Comparison of ENCODE assay signal across 14 cellular contexts in the genomic region with DNA sequence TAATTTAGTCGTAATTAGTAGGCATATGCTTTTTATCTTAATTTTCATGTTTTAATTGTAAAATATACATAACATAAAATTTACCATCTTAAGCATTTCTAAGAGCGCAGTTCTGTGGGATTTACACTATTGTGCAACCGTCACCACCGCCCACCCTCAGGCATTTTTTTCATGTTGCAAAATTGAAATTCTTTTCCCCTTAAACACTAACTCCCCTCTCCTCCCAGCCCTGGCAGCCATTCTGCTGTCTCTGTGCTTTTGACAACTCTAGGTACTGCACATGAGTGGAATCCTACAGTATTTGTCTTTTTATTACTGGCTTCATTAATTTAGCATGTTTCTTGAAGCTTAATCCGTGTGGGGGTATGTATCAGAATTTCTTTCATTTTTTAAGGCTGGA. TPM values are rescaled to one million over a fixed set of nuclear protein-coding genes. Genes with fewer than 3 reads are reported as not detected.
DNase-seq lines count a peak whose midpoint lies in the region; ATAC-seq, FAIRE-seq and TF ChIP-seq lines count a peak whose summit lies in the region.
"Had no signal": no experiment of that assay in that cellular context is flagged by ENCODE, and none has a peak within 500 bp of the region (broad histone marks: within the 10 kb centered on the region; RNA-seq: fewer than 3 reads in every experiment).

No MANE protein-coding gene starts in this region.

- H3K4me2 ChIP-seq in neural progenitor cell: no peak overlapping the region

- no peak for ATAC-seq in naive thymus-derived CD4-positive, alpha-beta T cell
- no peak for ATAC-seq in GM18868 (IDR thresholded peaks at IDR 0.05; ENCODE audit: unreplicated experiment)

- H3K36me3 Mint-ChIP-seq in naive thymus-derived CD4-positive, alpha-beta T cell: peaks cover 3 to 46% (median 15%) of the 10 kb centered on the region in 5 donors
- H3K36me3 Mint-ChIP-seq in neural progenitor cell: no peaks in the 10 kb centered on the region

- DNase-seq in CD1c-positive myeloid dendritic cell (ENCODE audit: extremely low spot score): peak; percentile 65
- DNase-seq in M059J (ENCODE audit: low read depth): peak; percentile 51
- peak; percentile 68 for DNase-seq in brain microvascular endothelial cell
- DNase-seq in naive thymus-derived CD4-positive, alpha-beta T cell: no peak
- no peak for DNase-seq in GM19239 (ENCODE audit: insufficient read length, low spot score)
- no peak for DNase-seq in prostate gland (ENCODE audit: low spot score)
- no peak for DNase-seq in neural progenitor cell (ENCODE audit: low spot score)
- DNase-seq: activated CD8-positive, alpha-beta memory T cell treated with anti-CD3 and anti-CD28 coated beads, Interleukin-2, amount 50 U/mL, for 4 hours; dermis blood vessel endothelial cell; NCI-H2107; pancreas had no signal

- in situ Hi-C loops in brain microvascular endothelial cell (cut with HindIII; ENCODE audit: low pct_ligation_motif_present, low sequenced_read_pairs): no loop called here

- POLR2A ChIA-PET in naive thymus-derived CD4-positive, alpha-beta T cell (lab: Charles Lee): interaction anchor here (0.8 to 2.7 kb wide), 8 partner anchors 9 to 58 kb away, joined by 3 to 9 read pairs (median 4); no protein-coding TSS in a partner anchor

- peaks cover 45 to 54% of the 10 kb centered on the region in 2 donors for H3K4me1 ChIP-seq in naive thymus-derived CD4-positive, alpha-beta T cell (ENCODE audit: control insufficient read depth in 2 of 2, insufficient read depth in 2 of 2, low read length in 2 of 2)
- H3K4me1 ChIP-seq in prostate gland (replicated peaks) (no peaks in the 10 kb centered on the region), neural progenitor cell (no peaks in the 10 kb centered on the region)
- H3K4me1 ChIP-seq: pancreas had no signal

- no peaks in the 10 kb centered on the region for H3K27me3 ChIP-seq in brain microvascular endothelial cell (replicated peaks)
- H3K27me3 ChIP-seq in naive thymus-derived CD4-positive, alpha-beta T cell (ENCODE audit: control insufficient read depth in 2 of 2, insufficient read depth in 2 of 2, low read length in 2 of 2): no peaks in the 10 kb centered on the region
- no peaks in the 10 kb centered on the region for H3K27me3 ChIP-seq in prostate gland (replicated peaks; ENCODE audit: insufficient read depth)
- H3K27me3 ChIP-seq in neural progenitor cell: peaks cover 8% of the 10 kb centered on the region
- H3K27me3 ChIP-seq: pancreas, SJSA1 had no signal

- H3K9ac ChIP-seq in neural progenitor cell: no peak overlapping the region

- WGBS in prostate gland: 68% methylated on average over 5 of the region's 5 CpGs

- TF ChIP-seq CTCF in brain microvascular endothelial cell (IDR thresholded peaks at IDR 0.05; ENCODE audit: low read depth, low read length, missing control alignments) (no peak), prostate gland (IDR thresholded peaks at IDR 0.05) (no peak), neural progenitor cell (IDR thresholded peaks at IDR 0.05) (no peak)

- H3K4me1 Mint-ChIP-seq in naive thymus-derived CD4-positive, alpha-beta T cell: peaks cover 24 to 81% (median 76%) of the 10 kb centered on the region in 7 donors
- H3K4me1 Mint-ChIP-seq in neural progenitor cell: no peaks in the 10 kb centered on the region

- H3K27me3 Mint-ChIP-seq in naive thymus-derived CD4-positive, alpha-beta T cell: no peaks in the 10 kb centered on the region
- H3K27me3 Mint-ChIP-seq in neural progenitor cell (ENCODE audit: insufficient read depth, low read depth): peaks cover 7% of the 10 kb centered on the region

- H3K27ac Mint-ChIP-seq in naive thymus-derived CD4-positive, alpha-beta T cell: peak overlapping the region in 8 of 9 donors; percentile 57 to 92 (median 83)
- no peak overlapping the region for H3K27ac Mint-ChIP-seq in neural progenitor cell

- intact Hi-C loops in naive thymus-derived CD4-positive, alpha-beta T cell (cut with micrococcal nuclease): no loop called here
- intact Hi-C loops in prostate gland (cut with DNase I): no loop called here

- CTCF ChIA-PET in naive thymus-derived CD4-positive, alpha-beta T cell (lab: Charles Lee): interaction anchor here (0.6 to 1.5 kb wide), 2 partner anchors 32 to 48 kb away, joined by 5 to 6 read pairs; no protein-coding TSS in a partner anchor

- H3K4me3 Mint-ChIP-seq in naive thymus-derived CD4-positive, alpha-beta T cell: peak overlapping the region in 9 of 10 donors; percentile 18 to 97 (median 50)
- no peak overlapping the region for H3K4me3 Mint-ChIP-seq in neural progenitor cell

- H3K9me3 ChIP-seq in naive thymus-derived CD4-positive, alpha-beta T cell (ENCODE audit: control insufficient read depth in 2 of 3, low read length in 3 of 3): no peaks in the 10 kb centered on the region
- H3K9me3 ChIP-seq in prostate gland (no peaks in the 10 kb centered on the region), neural progenitor cell (ENCODE audit: low read depth) (no peaks in the 10 kb centered on the region)
- H3K9me3 ChIP-seq: pancreas, SJSA1 had no signal

- FAIRE-seq in GM19239 (lab: Jason Lieb, UNC): no peak
- FAIRE-seq: pancreas had no signal

- H3K36me3 ChIP-seq in brain microvascular endothelial cell (replicated peaks) (no peaks in the 10 kb centered on the region), prostate gland (no peaks in the 10 kb centered on the region), neural progenitor cell (no peaks in the 10 kb centered on the region)
- peaks cover 5 to 46% (median 7%) of the 10 kb centered on the region in 3 experiments for H3K36me3 ChIP-seq in naive thymus-derived CD4-positive, alpha-beta T cell (ENCODE audit: control insufficient read depth in 2 of 3, insufficient read depth in 3 of 3, low read length in 3 of 3)
- H3K36me3 ChIP-seq: pancreas, SJSA1 had no signal

- H3K4me3 ChIP-seq in brain microvascular endothelial cell (ENCODE audit: low read depth, low read length) (no peak overlapping the region), prostate gland (no peak overlapping the region), neural progenitor cell (no peak overlapping the region)
- H3K4me3 ChIP-seq in naive thymus-derived CD4-positive, alpha-beta T cell (ENCODE audit: low read length): no peak overlapping the region
- H3K4me3 ChIP-seq: pancreas, SJSA1 had no signal

- H3K79me2 ChIP-seq in neural progenitor cell (ENCODE audit: low read depth): no peaks in the 10 kb centered on the region

- H3K27ac ChIP-seq in brain microvascular endothelial cell (no peak overlapping the region), prostate gland (no peak overlapping the region), neural progenitor cell (no peak overlapping the region)
- peak overlapping the region; percentile 79 for H3K27ac ChIP-seq in naive thymus-derived CD4-positive, alpha-beta T cell (ENCODE audit: low read depth, low read length)
- H3K27ac ChIP-seq: HL-60, pancreas, SJSA1 had no signal

- H2AFZ ChIP-seq in neural progenitor cell (replicated peaks): no peak overlapping the region

- TF ChIP-seq POLR2A in prostate gland (IDR thresholded peaks at IDR 0.05): no peak

- peaks cover 0 to 1% (median 0%) of the 10 kb centered on the region in 11 donors for H3K9me3 Mint-ChIP-seq in naive thymus-derived CD4-positive, alpha-beta T cell
- no peaks in the 10 kb centered on the region for H3K9me3 Mint-ChIP-seq in neural progenitor cell

- H4K20me1 ChIP-seq in neural progenitor cell (ENCODE audit: low read depth): no peaks in the 10 kb centered on the region

- H3F3A ChIP-seq in neural progenitor cell (ENCODE audit: low read depth): no peaks in the 10 kb centered on the region

RNA-seq across cellular contexts. Expression of a gene that starts 7.8 kb away (rescaled TPM):
- 5.4 and 8.5 TPM in 2 replicates for total RNA-seq in M059J (2014; rRNA removed; shearing (Covaris generic))
- 100 to 1,000 TPM; 269 to 313 (median 283) TPM for total RNA-seq in naive thymus-derived CD4-positive, alpha-beta T cell
- polyA plus RNA-seq in naive thymus-derived CD4-positive, alpha-beta T cell: 100 to 1,000 TPM in 1 of 2 donors, 10 to 100 TPM in 1; 74.9 to 174 TPM
- total RNA-seq in prostate gland (10 to 100 TPM in 1 of 2 donors, 1 to 10 TPM in 1; 5.3 to 12.9 TPM), neural progenitor cell (ENCODE audit: low replicate concordance) (5.0 and 8.8 TPM in 2 replicates)

Comparison
In these comparisons a context has a peak if more than half of its experiments do, and no peak if none do; other contexts are left out.
1. DNase-seq: peak in CD1c-positive myeloid dendritic cell (single experiment), M059J (single experiment) and brain microvascular endothelial cell (single experiment); none in naive thymus-derived CD4-positive, alpha-beta T cell (0 of 9), GM19239 (single experiment), prostate gland (single experiment) and neural progenitor cell (single experiment).
2. RNA of a gene that starts 7.8 kb away (total RNA-seq): 269 to 313 TPM in naive thymus-derived CD4-positive, alpha-beta T cell; 5.3 to 12.9 TPM in prostate gland, 5.4 to 8.5 TPM in M059J and 5.0 to 8.8 TPM in neural progenitor cell; every median in the first group is over 10 times any median in the second.